In the genomic region with DNA sequence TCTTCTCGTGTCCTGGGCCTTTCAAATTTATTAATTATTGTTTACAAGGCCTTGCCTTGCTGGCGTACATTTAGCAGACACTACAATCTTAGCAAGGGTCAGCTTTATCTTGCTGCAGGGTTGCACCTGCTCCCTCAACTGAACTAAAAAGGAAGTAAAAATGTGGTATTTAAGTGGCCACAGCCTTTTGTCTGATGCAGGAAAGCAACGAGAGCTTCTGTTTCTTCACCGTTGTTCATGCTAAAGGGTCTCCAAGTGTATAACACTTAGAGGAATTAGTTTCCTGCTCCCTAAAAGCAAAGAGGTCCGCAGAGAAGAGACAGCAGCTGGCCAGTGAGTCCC, we compare ENCODE assay signal across 11 cellular contexts.
A peak's percentile ranks its signal among the peaks of the same experiment; 100 is the strongest.
DNase-seq lines count a peak whose midpoint lies in the region; ATAC-seq and TF ChIP-seq lines count a peak whose summit lies in the region.
"Had no signal": no experiment of that assay in that cellular context is flagged by ENCODE, and none has a peak within 500 bp of the region (broad histone marks: within the 10 kb centered on the region; RNA-seq: fewer than 3 reads in every experiment).

No MANE protein-coding gene starts in this region.

- H3K4me1 ChIP-seq in mucosa of descending colon (ENCODE audit: low read depth): no peaks in the 10 kb centered on the region

- intact Hi-C loops in mucosa of descending colon (cut with DNase I, micrococcal nuclease): no loop called here

- H3K27ac Mint-ChIP-seq in WTC11: no peak overlapping the region
- H3K27ac Mint-ChIP-seq: brain had no signal

- POLR2A ChIA-PET in WTC11 (lab: Charles Lee): no interaction called here

- H3K9me3 Mint-ChIP-seq in WTC11: 0 out of 2 replicates have a peak, but pooled peaks cover 9% of the 10 kb centered on the region

- no peak overlapping the region for H3K4me3 Mint-ChIP-seq in WTC11
- H3K4me3 Mint-ChIP-seq: brain had no signal

- H3K36me3 ChIP-seq in mucosa of descending colon (ENCODE audit: low read depth): no peaks in the 10 kb centered on the region

- TF ChIP-seq CTCF in mucosa of descending colon (IDR thresholded peaks at IDR 0.05) (no peak), WTC11 (IDR thresholded peaks at IDR 0.05) (no peak)

- H3K9me3 ChIP-seq in mucosa of descending colon: no peaks in the 10 kb centered on the region

- no peaks in the 10 kb centered on the region for H3K36me3 Mint-ChIP-seq in WTC11
- H3K36me3 Mint-ChIP-seq: brain had no signal

- DNase-seq in NCI-H2196 (lab: John Stamatoyannopoulos, UW; ENCODE audit: unreplicated experiment) (peak; percentile 27), NCI-H2196 treated with DMSO at 0.1 percent for 48 hours (lab: John Stamatoyannopoulos, UW; ENCODE audit: unreplicated experiment) (no peak), NCI-H187 (lab: John Stamatoyannopoulos, UW) (peak; percentile 52 to 61), mucosa of descending colon (no peak), midbrain (lab: John Stamatoyannopoulos, UW) (no peak), WTC11 (ENCODE audit: low spot score) (no peak), NCI-H2081 treated with DMSO at 0.1 percent for 48 hours (lab: John Stamatoyannopoulos, UW) (no peak)
- DNase-seq: H7 had no signal

- H3K4me1 Mint-ChIP-seq in WTC11: peaks cover 42% of the 10 kb centered on the region

- H3K27me3 Mint-ChIP-seq in WTC11 (ENCODE audit: low read depth): no peaks in the 10 kb centered on the region
- H3K27me3 Mint-ChIP-seq: brain had no signal

- CTCF ChIA-PET in WTC11 (lab: Charles Lee): interaction anchor here (1.4 to 2.1 kb wide), 3 partner anchors 164 to 221 kb away, joined by 4 to 13 read pairs (median 5); no protein-coding TSS in a partner anchor

- no peak overlapping the region for H3K4me3 ChIP-seq in mucosa of descending colon
- H3K4me3 ChIP-seq: SK-N-MC had no signal

- ATAC-seq in HG02678 (IDR thresholded peaks at IDR 0.05; ENCODE audit: unreplicated experiment) (peak; percentile 50), mucosa of descending colon (peak; percentile 13), WTC11 (no peak; the same call in 1 of the 2 replicates)

TF ChIP-seq in WTC11, 78 proteins besides CTCF, POLR2A, EP300 and RAD21:
- TF ChIP-seq, protein P1, sequence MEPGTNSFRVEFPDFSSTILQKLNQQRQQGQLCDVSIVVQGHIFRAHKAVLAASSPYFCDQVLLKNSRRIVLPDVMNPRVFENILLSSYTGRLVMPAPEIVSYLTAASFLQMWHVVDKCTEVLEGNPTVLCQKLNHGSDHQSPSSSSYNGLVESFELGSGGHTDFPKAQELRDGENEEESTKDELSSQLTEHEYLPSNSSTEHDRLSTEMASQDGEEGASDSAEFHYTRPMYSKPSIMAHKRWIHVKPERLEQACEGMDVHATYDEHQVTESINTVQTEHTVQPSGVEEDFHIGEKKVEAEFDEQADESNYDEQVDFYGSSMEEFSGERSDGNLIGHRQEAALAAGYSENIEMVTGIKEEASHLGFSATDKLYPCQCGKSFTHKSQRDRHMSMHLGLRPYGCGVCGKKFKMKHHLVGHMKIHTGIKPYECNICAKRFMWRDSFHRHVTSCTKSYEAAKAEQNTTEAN (CRISPR knock-in tag; IDR thresholded peaks at IDR 0.05): no peak
- no peak for TF ChIP-seq SMAD3 (CRISPR knock-in tag; IDR thresholded peaks at IDR 0.05; ENCODE audit: borderline replicate concordance)
- no peak for TF ChIP-seq TEAD1 (CRISPR knock-in tag; IDR thresholded peaks at IDR 0.05)
- no peak for TF ChIP-seq GRHL2 (CRISPR knock-in tag; IDR thresholded peaks at IDR 0.05; ENCODE audit: insufficient replicate concordance, severe bottlenecking)
- TF ChIP-seq, protein P2, sequence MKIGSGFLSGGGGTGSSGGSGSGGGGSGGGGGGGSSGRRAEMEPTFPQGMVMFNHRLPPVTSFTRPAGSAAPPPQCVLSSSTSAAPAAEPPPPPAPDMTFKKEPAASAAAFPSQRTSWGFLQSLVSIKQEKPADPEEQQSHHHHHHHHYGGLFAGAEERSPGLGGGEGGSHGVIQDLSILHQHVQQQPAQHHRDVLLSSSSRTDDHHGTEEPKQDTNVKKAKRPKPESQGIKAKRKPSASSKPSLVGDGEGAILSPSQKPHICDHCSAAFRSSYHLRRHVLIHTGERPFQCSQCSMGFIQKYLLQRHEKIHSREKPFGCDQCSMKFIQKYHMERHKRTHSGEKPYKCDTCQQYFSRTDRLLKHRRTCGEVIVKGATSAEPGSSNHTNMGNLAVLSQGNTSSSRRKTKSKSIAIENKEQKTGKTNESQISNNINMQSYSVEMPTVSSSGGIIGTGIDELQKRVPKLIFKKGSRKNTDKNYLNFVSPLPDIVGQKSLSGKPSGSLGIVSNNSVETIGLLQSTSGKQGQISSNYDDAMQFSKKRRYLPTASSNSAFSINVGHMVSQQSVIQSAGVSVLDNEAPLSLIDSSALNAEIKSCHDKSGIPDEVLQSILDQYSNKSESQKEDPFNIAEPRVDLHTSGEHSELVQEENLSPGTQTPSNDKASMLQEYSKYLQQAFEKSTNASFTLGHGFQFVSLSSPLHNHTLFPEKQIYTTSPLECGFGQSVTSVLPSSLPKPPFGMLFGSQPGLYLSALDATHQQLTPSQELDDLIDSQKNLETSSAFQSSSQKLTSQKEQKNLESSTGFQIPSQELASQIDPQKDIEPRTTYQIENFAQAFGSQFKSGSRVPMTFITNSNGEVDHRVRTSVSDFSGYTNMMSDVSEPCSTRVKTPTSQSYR (CRISPR knock-in tag; IDR thresholded peaks at IDR 0.05): no peak

Comparison
In these comparisons a context has a peak if more than half of its experiments do, and no peak if none do; other contexts are left out.
1. DNase-seq: peak in NCI-H2196 (single experiment) and NCI-H187 (2 of 2); none in NCI-H2196 treated with DMSO at 0.1 percent for 48 hours (single experiment), mucosa of descending colon (0 of 3), midbrain (single experiment), WTC11 (single experiment) and NCI-H2081 treated with DMSO at 0.1 percent for 48 hours (single experiment).